Comparison of ENCODE assay signal across 7 cellular contexts in genomic region chr6:16831136-16831535, GRCh38.
"Had no signal": no experiment of that assay in that cellular context is flagged by ENCODE, and none has a peak within 500 bp of the region (broad histone marks: within the 10 kb centered on the region; RNA-seq: fewer than 3 reads in every experiment).

No MANE protein-coding gene starts in this region.

- H3K27ac ChIP-seq: GM23248, HL-60 had no signal

- H3K4me3 Mint-ChIP-seq: H9, HFFc6, IgD-negative memory B cell had no signal

- H3K9me3 Mint-ChIP-seq: H9, HFFc6, IgD-negative memory B cell had no signal

- DNase-seq: GM23248, H9, HCEC 1CT, HFFc6 had no signal

- H3K9ac ChIP-seq: GM23248 had no signal

- H2AFZ ChIP-seq: GM23248 had no signal

- H3K36me3 Mint-ChIP-seq: IgD-negative memory B cell had no signal

- H3K27ac Mint-ChIP-seq: H9, HFFc6, IgD-negative memory B cell had no signal

- ATAC-seq: HepG2 had no signal

- H3K4me3 ChIP-seq: GM23248 had no signal
